Comparison of ENCODE assay signal across 9 cellular contexts in the genomic region with DNA sequence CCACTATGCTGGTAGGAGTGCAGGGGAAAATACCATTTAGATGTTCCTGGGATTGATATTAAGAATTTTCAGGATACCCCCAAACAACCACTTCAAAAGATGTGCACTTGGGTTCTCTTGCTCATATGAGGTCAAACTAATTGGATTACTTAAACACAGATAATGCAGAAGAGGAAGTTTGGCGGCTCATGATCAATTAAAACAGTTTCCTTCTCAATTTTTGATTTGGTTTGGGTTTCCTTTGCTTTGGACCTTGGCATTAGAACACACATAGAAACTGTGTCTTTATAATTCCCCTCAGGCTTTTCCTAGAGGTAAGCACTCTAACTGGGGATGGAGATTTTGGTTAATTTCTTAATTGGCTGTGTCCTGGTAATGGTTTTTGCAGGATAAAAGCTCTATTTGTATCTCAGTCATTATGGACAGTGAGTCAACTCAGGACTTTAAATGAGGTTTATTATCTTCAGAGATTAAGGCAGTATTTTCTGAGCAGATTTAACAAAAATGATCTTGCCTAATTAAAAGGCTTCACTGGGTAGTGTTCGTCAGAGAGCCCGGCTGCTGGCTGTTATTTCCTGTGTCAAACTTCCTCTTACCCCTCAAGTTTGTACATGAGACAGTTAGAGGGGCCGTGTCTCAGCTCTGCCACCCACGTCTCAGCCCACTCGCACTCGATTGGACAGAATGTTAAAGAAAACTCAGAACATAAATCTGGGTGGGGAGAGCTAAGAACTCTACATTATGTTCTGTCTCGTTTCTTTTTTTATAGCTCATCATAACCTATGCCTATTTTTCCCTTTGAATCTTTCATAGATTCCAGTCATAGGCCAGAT. TPM values are rescaled to one million over a fixed set of nuclear protein-coding genes. Genes with fewer than 3 reads are reported as not detected.
DNase-seq lines count a peak whose midpoint lies in the region; TF ChIP-seq lines count a peak whose summit lies in the region.
"Had no signal": no experiment of that assay in that cellular context is flagged by ENCODE, and none has a peak within 500 bp of the region (broad histone marks: within the 10 kb centered on the region; RNA-seq: fewer than 3 reads in every experiment).

No MANE protein-coding gene starts in this region.

- H3K36me3 ChIP-seq in spleen (no peaks in the 10 kb centered on the region), MM.1S (replicated peaks; ENCODE audit: insufficient read depth, low read length) (no peaks in the 10 kb centered on the region)
- H3K36me3 ChIP-seq: suprapubic skin had no signal

- H3F3A ChIP-seq in MM.1S (ENCODE audit: insufficient read depth, low read length), result no peaks in the 10 kb centered on the region

- H3K4me3 ChIP-seq in Jurkat, Clone E6-1 (ENCODE audit: low read length), result no peak overlapping the region
- peak overlapping the region in 1 of 8 donors; percentile 47 for H3K4me3 ChIP-seq in spleen
- H3K4me3 ChIP-seq in MM.1S (ENCODE audit: low read length), result no peak overlapping the region
- H3K4me3 ChIP-seq: suprapubic skin had no signal

- no peaks in the 10 kb centered on the region for H3K9me2 ChIP-seq in MM.1S (replicated peaks; ENCODE audit: insufficient read depth, low read length)

- intact Hi-C loops in spleen (cut with DNase I; ENCODE audit: low total_unique reads), result no loop called here

- DNase-seq in activated CD4-positive, CD25-positive, alpha-beta regulatory T cell treated with anti-CD3 and anti-CD28 coated beads, Interleukin-2, amount 50 U/mL, for 16 hours (ENCODE audit: low read depth, low spot score), result peak; percentile 14
- DNase-seq in activated CD4-positive, CD25-positive, alpha-beta regulatory T cell treated with anti-CD3 and anti-CD28 coated beads, Interleukin-2, amount 50 U/mL, for 72 hours, result no peak
- peak; percentile 12 for DNase-seq in Jurkat, Clone E6-1 (ENCODE audit: low read depth, low spot score)
- DNase-seq in activated gamma-delta T cell (lab: John Stamatoyannopoulos, UW) (peak; percentile 18), spleen (peak; percentile 83), MM.1S (no peak), DMS 273 treated with DMSO at 0.1 percent for 48 hours (lab: John Stamatoyannopoulos, UW) (no peak), kidney glomerular epithelial cell (lab: John Stamatoyannopoulos, UW) (no peak)

- WGBS in spleen, 5 donors, result 13 to 21% (median 14%) methylated on average over 8 of the region's 8 CpGs

- no peaks in the 10 kb centered on the region for H3K9me3 ChIP-seq in spleen
- no peaks in the 10 kb centered on the region for H3K9me3 ChIP-seq in MM.1S (replicated peaks; ENCODE audit: insufficient read depth, low read length)
- H3K9me3 ChIP-seq: suprapubic skin had no signal

- no peak overlapping the region for H2AFZ ChIP-seq in MM.1S (ENCODE audit: low read length)

- H4K20me1 ChIP-seq in MM.1S (ENCODE audit: insufficient read depth, low read length), result no peaks in the 10 kb centered on the region

- TF ChIP-seq POLR2A in spleen (IDR thresholded peaks at IDR 0.05), result no peak

- no peak for TF ChIP-seq CTCF in spleen (IDR thresholded peaks at IDR 0.05 in 8 of 11, conservative IDR thresholded peaks at IDR 0.05 in 3 of 11)
- no peak for TF ChIP-seq CTCF in MM.1S (IDR thresholded peaks at IDR 0.05; ENCODE audit: low read length)

- H3K27me3 ChIP-seq in spleen (replicated peaks in 1 of 7) (no peaks in the 10 kb centered on the region), MM.1S (replicated peaks; ENCODE audit: insufficient read depth, low read length) (no peaks in the 10 kb centered on the region)
- H3K27me3 ChIP-seq: suprapubic skin had no signal

- H3K79me2 ChIP-seq in MM.1S (ENCODE audit: low read length), result no peaks in the 10 kb centered on the region

- H3K4me1 ChIP-seq in spleen (peaks cover 0 to 18% (median 7%) of the 10 kb centered on the region in 6 donors), MM.1S (ENCODE audit: low read length) (no peaks in the 10 kb centered on the region)
- H3K4me1 ChIP-seq: suprapubic skin had no signal

- no peak overlapping the region for H3K9ac ChIP-seq in MM.1S (ENCODE audit: low read length)

- H3K4me2 ChIP-seq in MM.1S (ENCODE audit: low read depth, low read length), result no peak overlapping the region

- H3K27ac ChIP-seq in spleen (peak overlapping the region in 7 of 8 donors; percentile 35 to 76 (median 65)), MM.1S (ENCODE audit: low read length) (no peak overlapping the region)
- H3K27ac ChIP-seq: suprapubic skin had no signal

RNA-seq across cellular contexts. Expression of a gene that starts 50.3 kb away (rescaled TPM):
- 58.4 TPM for polyA plus RNA-seq in Jurkat, Clone E6-1 (2012; ENCODE audit: insufficient read depth, insufficient read length)
- 10 to 100 TPM; 17.4 to 22.9 (median 20.3) TPM for total RNA-seq in spleen
- polyA plus RNA-seq in spleen, result 10 to 100 TPM in 2 of 3 donors, 1 to 10 TPM in 1; 9.8 to 13.2 (median 13.1) TPM

Comparison
In these comparisons a context has a peak if more than half of its experiments do, and no peak if none do; other contexts are left out.
1. DNase-seq: peak in activated CD4-positive, CD25-positive, alpha-beta regulatory T cell treated with anti-CD3 and anti-CD28 coated beads, Interleukin-2, amount 50 U/mL, for 16 hours (single experiment), Jurkat, Clone E6-1 (single experiment), activated gamma-delta T cell (single experiment) and spleen (single experiment); none in activated CD4-positive, CD25-positive, alpha-beta regulatory T cell treated with anti-CD3 and anti-CD28 coated beads, Interleukin-2, amount 50 U/mL, for 72 hours (single experiment), MM.1S (single experiment), DMS 273 treated with DMSO at 0.1 percent for 48 hours (single experiment) and kidney glomerular epithelial cell (single experiment).